10 cellular contexts compared by ENCODE assay signal in the genomic region with DNA sequence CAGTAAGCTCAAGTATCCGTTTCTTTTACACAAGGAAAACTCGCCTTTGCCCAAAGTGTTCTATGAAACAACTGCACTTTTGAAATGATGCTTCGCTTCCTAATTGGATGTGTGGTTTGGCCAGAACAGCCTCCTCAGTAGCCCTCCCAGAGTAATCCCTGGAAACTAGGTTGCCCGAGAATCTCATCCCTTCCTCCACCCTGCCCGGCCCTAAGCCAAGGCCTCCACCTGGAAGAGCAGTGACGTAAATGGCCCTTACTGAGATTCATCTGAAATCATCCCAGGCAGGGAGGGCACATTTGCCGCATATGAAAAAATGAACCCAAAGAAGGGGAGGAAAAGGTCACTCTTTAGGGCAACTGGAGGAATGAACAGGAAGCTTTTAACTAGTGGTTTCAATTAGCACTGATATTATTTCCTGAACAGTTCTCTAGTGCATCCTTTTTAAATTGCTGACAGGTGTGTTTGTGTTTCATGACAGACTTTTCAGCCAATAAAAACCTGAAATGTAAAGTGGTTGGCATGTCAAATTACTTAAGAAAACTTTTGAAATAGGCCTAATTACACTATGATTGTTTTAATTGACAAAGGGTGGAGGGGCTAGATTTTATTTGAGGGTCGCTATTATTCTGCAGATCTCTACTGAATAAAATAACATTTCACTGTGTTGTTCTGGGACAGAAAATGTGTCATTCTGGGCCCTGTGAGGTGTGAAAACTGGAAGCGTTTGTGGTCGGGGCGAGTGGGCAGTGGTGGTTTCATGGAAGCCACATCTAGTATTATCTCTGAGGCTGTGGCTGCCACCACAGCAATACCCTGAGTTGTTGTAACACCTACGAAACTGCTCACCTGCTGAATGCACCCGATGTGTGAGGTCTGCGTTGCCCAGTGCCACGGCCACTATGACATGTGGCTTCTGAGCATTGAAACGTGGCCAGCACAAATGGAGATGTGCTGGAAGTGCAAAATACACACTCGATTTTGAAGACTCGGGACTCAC.
A peak's percentile ranks its signal among the peaks of the same experiment; 100 is the strongest.
DNase-seq lines count a peak whose midpoint lies in the region; ATAC-seq, FAIRE-seq and TF ChIP-seq lines count a peak whose summit lies in the region.
"Had no signal": no experiment of that assay in that cellular context is flagged by ENCODE, and none has a peak within 500 bp of the region (broad histone marks: within the 10 kb centered on the region; RNA-seq: fewer than 3 reads in every experiment).

No MANE protein-coding gene starts in this region.

- DNase-seq in activated CD4-positive, alpha-beta T cell treated with anti-CD3 and anti-CD28 coated beads, Interleukin-2, amount 50 U/mL, for 48 hours, result peak; percentile 74 to 84
- DNase-seq in small intestine (peak; percentile 9), HTR-8/SVneo (ENCODE audit: insufficient read length, low spot score) (no peak), KBM-7 (no peak), heart left ventricle (no peak)

- H3K9me3 ChIP-seq in small intestine (ENCODE audit: control insufficient read depth, low read depth) (no peaks in the 10 kb centered on the region), heart left ventricle (no peaks in the 10 kb centered on the region)
- H3K9me3 ChIP-seq: SJSA1 had no signal

- H3K27ac ChIP-seq in small intestine (ENCODE audit: low read depth in 1 of 2, low read length in 1 of 2), result no peak overlapping the region
- H3K27ac ChIP-seq in heart left ventricle, result no peak overlapping the region
- H3K27ac ChIP-seq: SJSA1 had no signal

- H3K4me3 ChIP-seq in small intestine (ENCODE audit: low read depth in 1 of 2, low read length in 2 of 2) (no peak overlapping the region), heart left ventricle (no peak overlapping the region)
- H3K4me3 ChIP-seq: SJSA1 had no signal

- FAIRE-seq in small intestine (lab: Jason Lieb, UNC) (no peak), HTR-8/SVneo (lab: Jason Lieb, UNC) (no peak)
- FAIRE-seq: endometrium had no signal

- in situ Hi-C loops in KBM-7 (cut with MboI; ENCODE audit: low pct_unique_long_range_greater_than_20kb, low sequenced_read_pairs), result no loop called here

- TF ChIP-seq POLR2A in heart left ventricle (IDR thresholded peaks at IDR 0.05), result no peak

- TF ChIP-seq CTCF in heart left ventricle (IDR thresholded peaks at IDR 0.05), result no peak

- peaks cover 0 to 3% of the 10 kb centered on the region in 2 donors for H3K36me3 ChIP-seq in small intestine (ENCODE audit: control insufficient read depth in 2 of 2, insufficient read depth in 2 of 2, low read length in 2 of 2)
- H3K36me3 ChIP-seq in heart left ventricle, result no peaks in the 10 kb centered on the region
- H3K36me3 ChIP-seq: SJSA1 had no signal

- ATAC-seq in GM18517 (IDR thresholded peaks at IDR 0.05; ENCODE audit: unreplicated experiment), result peak; percentile 76
- peak; percentile 78 for ATAC-seq in HG02623 (IDR thresholded peaks at IDR 0.05; ENCODE audit: unreplicated experiment)
- ATAC-seq in GM18861 (IDR thresholded peaks at IDR 0.05; ENCODE audit: unreplicated experiment), result no peak
- ATAC-seq in heart left ventricle, result no peak

- H3K4me1 ChIP-seq in small intestine (ENCODE audit: control insufficient read depth in 2 of 2, insufficient read depth in 1 of 2, low read depth in 1 of 2, low read length in 1 of 2) (no peaks in the 10 kb centered on the region), heart left ventricle (peaks cover 0 to 5% (median 0%) of the 10 kb centered on the region in 12 donors)
- H3K4me1 ChIP-seq: SJSA1 had no signal

- H3K27me3 ChIP-seq in small intestine (ENCODE audit: control insufficient read depth in 2 of 2, insufficient read depth in 2 of 2, low read length in 2 of 2), result no peaks in the 10 kb centered on the region
- no peaks in the 10 kb centered on the region for H3K27me3 ChIP-seq in heart left ventricle

- 71 to 79% (median 79%) methylated on average over 18 of the region's 18 CpGs for WGBS in small intestine, 3 donors
- 89 to 92% (median 91%) methylated on average over 18 of the region's 18 CpGs for WGBS in heart left ventricle, 4 donors

- intact Hi-C loops in heart left ventricle (cut with DNase I), result no loop called here

Comparison
In these comparisons a context has a peak if more than half of its experiments do, and no peak if none do; other contexts are left out.
1. ATAC-seq: peak in GM18517 (single experiment) and HG02623 (single experiment); none in GM18861 (single experiment) and heart left ventricle (0 of 4).
2. DNase-seq: peak in activated CD4-positive, alpha-beta T cell treated with anti-CD3 and anti-CD28 coated beads, Interleukin-2, amount 50 U/mL, for 48 hours (2 of 2) and small intestine (single experiment); none in HTR-8/SVneo (single experiment), KBM-7 (single experiment) and heart left ventricle (0 of 5).